14 cellular contexts compared by ENCODE assay signal in genomic region chr12:12527820-12528296, GRCh38. TPM values are rescaled to one million over a fixed set of nuclear protein-coding genes. Genes with fewer than 3 reads are reported as not detected.
DNase-seq lines count a peak whose midpoint lies in the region; ATAC-seq, FAIRE-seq and TF ChIP-seq lines count a peak whose summit lies in the region.
"Had no signal": no experiment of that assay in that cellular context is flagged by ENCODE, and none has a peak within 500 bp of the region (broad histone marks: within the 10 kb centered on the region; RNA-seq: fewer than 3 reads in every experiment).

No MANE protein-coding gene starts in this region.

- no peak overlapping the region for H3K4me3 ChIP-seq in small intestine (ENCODE audit: low read depth in 1 of 2, low read length in 2 of 2)
- H3K4me3 ChIP-seq in vagina, result no peak overlapping the region

- peak; percentile 15 for DNase-seq in activated effector memory CD4-positive, alpha-beta T cell treated with Interleukin-2 at 50 U/mL for 16 hours
- no peak for DNase-seq in activated effector memory CD4-positive, alpha-beta T cell treated with anti-CD3 and anti-CD28 coated beads, Interleukin-2, amount 50 U/mL, for 16 hours
- DNase-seq in WTC11 (ENCODE audit: low spot score) (no peak), small intestine (peak; percentile 42), HK-2 (ENCODE audit: unreplicated experiment) (no peak), vagina (ENCODE audit: extremely low spot score in 2 of 2) (no peak)
- DNase-seq: AML-193, KG1, posterior cingulate gyrus, SK-N-SH had no signal

- peaks cover 6% of the 10 kb centered on the region; the same call in 1 of the 2 replicates for H3K36me3 Mint-ChIP-seq in WTC11

- peaks cover 39% of the 10 kb centered on the region for H3K4me1 Mint-ChIP-seq in WTC11

- POLR2A ChIA-PET in WTC11 (lab: Charles Lee), result no interaction called here

- 41 to 68% (median 60%) methylated on average over 5 of the region's 5 CpGs for WGBS in small intestine, 3 donors

- intact Hi-C loops in vagina (cut with DNase I), result no loop called here

- no peaks in the 10 kb centered on the region for H3K27me3 Mint-ChIP-seq in WTC11 (ENCODE audit: low read depth)

- FAIRE-seq in small intestine (lab: Jason Lieb, UNC), result no peak
- FAIRE-seq: astrocyte, endometrium had no signal

- no peaks in the 10 kb centered on the region for H3K27me3 ChIP-seq in small intestine (ENCODE audit: control insufficient read depth in 2 of 2, insufficient read depth in 2 of 2, low read length in 2 of 2)
- H3K27me3 ChIP-seq in vagina, result no peaks in the 10 kb centered on the region

- peak overlapping the region; percentile 63 for H3K27ac Mint-ChIP-seq in WTC11

- TF ChIP-seq POLR2A in vagina (IDR thresholded peaks at IDR 0.05), result no peak

- ATAC-seq in WTC11 (peak; percentile 80), esophagus mucosa (peak; percentile 35), GM19463 (IDR thresholded peaks at IDR 0.05; ENCODE audit: unreplicated experiment) (no peak)

- H3K9me3 ChIP-seq in small intestine (ENCODE audit: control insufficient read depth, low read depth) (no peaks in the 10 kb centered on the region), vagina (no peaks in the 10 kb centered on the region)
- H3K9me3 ChIP-seq: SK-N-SH had no signal

- H3K4me1 ChIP-seq in small intestine (ENCODE audit: control insufficient read depth in 2 of 2, insufficient read depth in 1 of 2, low read depth in 1 of 2, low read length in 1 of 2) (peaks cover 7 to 10% of the 10 kb centered on the region in 2 donors), vagina (peaks cover 30% of the 10 kb centered on the region)

- H3K4me3 Mint-ChIP-seq in WTC11, result no peak overlapping the region

- H3K27ac ChIP-seq in small intestine (ENCODE audit: low read depth in 1 of 2, low read length in 1 of 2), result peak overlapping the region; percentile 27 to 53
- no peak overlapping the region for H3K27ac ChIP-seq in vagina

- H3K36me3 ChIP-seq in small intestine (ENCODE audit: control insufficient read depth in 2 of 2, insufficient read depth in 2 of 2, low read length in 2 of 2) (no peaks in the 10 kb centered on the region), vagina (no peaks in the 10 kb centered on the region)

- no peaks in the 10 kb centered on the region for H3K9me3 Mint-ChIP-seq in WTC11

- CTCF ChIA-PET in WTC11 (lab: Charles Lee), result interaction anchor here (0.7 to 2.0 kb wide), 2 partner anchors 24 to 35 kb away, joined by 3 to 4 read pairs; partner anchors contain the start of gene DUSP16

- no peak for TF ChIP-seq CTCF in WTC11 (IDR thresholded peaks at IDR 0.05)
- TF ChIP-seq CTCF in vagina (IDR thresholded peaks at IDR 0.05), result no peak

TF ChIP-seq in WTC11, 78 proteins besides CTCF, POLR2A, EP300 and RAD21 (continues in another document):
- TF ChIP-seq CBFB (CRISPR knock-in tag; IDR thresholded peaks at IDR 0.05; ENCODE audit: low read depth), result no peak
- no peak for TF ChIP-seq MYBL2 (CRISPR knock-in tag; IDR thresholded peaks at IDR 0.05)
- TF ChIP-seq PRRX2 (CRISPR knock-in tag; IDR thresholded peaks at IDR 0.05), result no peak
- TF ChIP-seq ZSCAN18 (CRISPR knock-in tag; IDR thresholded peaks at IDR 0.05), result no peak
- TF ChIP-seq IRF2 (CRISPR knock-in tag; IDR thresholded peaks at IDR 0.05; ENCODE audit: borderline replicate concordance, low read depth), result no peak
- TF ChIP-seq ZNF512 (CRISPR knock-in tag; IDR thresholded peaks at IDR 0.05; ENCODE audit: borderline replicate concordance), result no peak
- TF ChIP-seq HMGA2 (CRISPR knock-in tag; IDR thresholded peaks at IDR 0.05), result no peak
- TF ChIP-seq NFE2L1 (CRISPR knock-in tag; IDR thresholded peaks at IDR 0.05), result no peak
- TF ChIP-seq ZNF281 (CRISPR knock-in tag; IDR thresholded peaks at IDR 0.05), result no peak
- no peak for TF ChIP-seq PRDM15 (CRISPR knock-in tag; IDR thresholded peaks at IDR 0.05)
- TF ChIP-seq TP53 (CRISPR knock-in tag; IDR thresholded peaks at IDR 0.05), result no peak
- no peak for TF ChIP-seq GABPB1 (CRISPR knock-in tag; IDR thresholded peaks at IDR 0.05)

RNA-seq across cellular contexts. Expression of gene DUSP16, which starts 34.8 kb away (rescaled TPM):
- total RNA-seq in WTC11 (2021) (51.9 to 52.5 TPM (median 52.4 TPM) in 3 replicates), esophagus mucosa (22.3 TPM), vagina (30.9 TPM)
- 10 to 100 TPM; 22.5 to 33.1 (median 27.0) TPM for polyA plus RNA-seq in small intestine

Comparison
In these comparisons a context has a peak if more than half of its experiments do, and no peak if none do; other contexts are left out.
1. DNase-seq: peak in activated effector memory CD4-positive, alpha-beta T cell treated with Interleukin-2 at 50 U/mL for 16 hours (single experiment) and small intestine (single experiment); none in activated effector memory CD4-positive, alpha-beta T cell treated with anti-CD3 and anti-CD28 coated beads, Interleukin-2, amount 50 U/mL, for 16 hours (single experiment), WTC11 (single experiment), HK-2 (single experiment) and vagina (0 of 2).